Comparison of ENCODE assay signal across 12 cellular contexts in the genomic region with DNA sequence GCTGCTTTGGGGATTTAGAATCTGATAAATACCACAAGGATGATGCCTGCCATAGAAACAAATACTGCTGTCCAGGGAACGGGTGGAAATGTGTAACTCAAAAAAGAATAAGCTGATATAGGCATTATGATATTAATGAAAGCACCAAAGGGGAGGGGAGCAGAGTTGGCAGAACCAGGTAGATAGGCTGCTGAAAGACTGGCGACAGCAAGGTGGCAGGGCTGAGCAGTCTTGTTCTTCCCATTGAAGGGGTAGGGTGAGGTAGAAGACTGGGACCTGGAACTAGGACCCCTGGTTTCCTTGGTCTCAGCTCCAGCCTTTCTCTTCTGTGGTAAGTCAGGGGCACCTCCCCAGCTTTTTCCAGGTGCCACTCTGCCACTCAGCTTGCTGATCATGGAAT. TPM values are rescaled to one million over a fixed set of nuclear protein-coding genes. Genes with fewer than 3 reads are reported as not detected.
DNase-seq lines count a peak whose midpoint lies in the region; ATAC-seq and TF ChIP-seq lines count a peak whose summit lies in the region.
"Had no signal": no experiment of that assay in that cellular context is flagged by ENCODE, and none has a peak within 500 bp of the region (broad histone marks: within the 10 kb centered on the region; RNA-seq: fewer than 3 reads in every experiment).

No MANE protein-coding gene starts in this region.

- H2BK5ac ChIP-seq in mesenchymal stem cell (ENCODE audit: low read depth, low read length, poor library complexity, severe bottlenecking), result no peak overlapping the region

- in situ Hi-C loops in GM13977 (cut with MboI; ENCODE audit: low pct_unique_long_range_greater_than_20kb, low sequenced_read_pairs, unreplicated experiment), result no loop called here

- H2AFZ ChIP-seq in mesenchymal stem cell (ENCODE audit: low read depth, low read length), result no peak overlapping the region

- peaks cover 3% of the 10 kb centered on the region; the same call in 1 of the 2 replicates for H3K36me3 ChIP-seq in WERI-Rb-1
- no peaks in the 10 kb centered on the region for H3K36me3 ChIP-seq in right atrium auricular region
- H3K36me3 ChIP-seq in mesenchymal stem cell (ENCODE audit: control insufficient read depth in 1 of 2, insufficient read depth in 2 of 2, low read depth in 1 of 2, low read length in 2 of 2), result peaks cover 0 to 27% of the 10 kb centered on the region in 2 experiments

- H4K8ac ChIP-seq in mesenchymal stem cell (ENCODE audit: low read length), result no peak overlapping the region

- H2BK120ac ChIP-seq in mesenchymal stem cell (ENCODE audit: low read depth, low read length), result no peak overlapping the region

- H4K91ac ChIP-seq in mesenchymal stem cell (ENCODE audit: low read length), result no peak overlapping the region

- TF ChIP-seq CTCF in 22Rv1 (IDR thresholded peaks at IDR 0.05) (peak; percentile 47), GM13977 (IDR thresholded peaks at IDR 0.05; ENCODE audit: extremely low read depth, insufficient read depth, missing control alignments) (peak; percentile 63), WERI-Rb-1 (IDR thresholded peaks at IDR 0.05; ENCODE audit: low read depth, low read length) (peak; percentile 74), right atrium auricular region (IDR thresholded peaks at IDR 0.05) (peak; percentile 27 to 66)

- no peak for DNase-seq in GM13977 (ENCODE audit: low spot score)
- peak; percentile 38 for DNase-seq in WERI-Rb-1
- DNase-seq in right atrium auricular region (ENCODE audit: low spot score), result no peak
- DNase-seq in mesenchymal stem cell, result no peak
- DNase-seq in DMS153 (lab: John Stamatoyannopoulos, UW), result no peak
- DNase-seq: activated naive CD4-positive, alpha-beta T cell; NCI-H1436 had no signal

- H3K27ac ChIP-seq in 22Rv1 (no peak overlapping the region), WERI-Rb-1 (no peak overlapping the region), right atrium auricular region (peak overlapping the region; percentile 72 to 78), mesenchymal stem cell (ENCODE audit: low read length, poor library complexity, severe bottlenecking) (no peak overlapping the region)
- H3K27ac ChIP-seq: BLaER1 had no signal

- no peaks in the 10 kb centered on the region for H3K9me3 ChIP-seq in WERI-Rb-1 (ENCODE audit: severe bottlenecking)
- H3K9me3 ChIP-seq in right atrium auricular region, result no peaks in the 10 kb centered on the region
- H3K9me3 ChIP-seq in mesenchymal stem cell (ENCODE audit: control insufficient read depth, low read length), result no peaks in the 10 kb centered on the region
- H3K9me3 ChIP-seq: BLaER1 had no signal

- no peak overlapping the region for H3K18ac ChIP-seq in mesenchymal stem cell (ENCODE audit: low read depth in 1 of 2, low read length in 2 of 2)

- H3K14ac ChIP-seq in mesenchymal stem cell (ENCODE audit: low read length in 2 of 2), result no peak overlapping the region

- no peak overlapping the region for H3K4ac ChIP-seq in mesenchymal stem cell (ENCODE audit: low read depth in 1 of 2, low read length in 2 of 2)

- H3K4me1 ChIP-seq in right atrium auricular region, result peaks cover 0 to 19% of the 10 kb centered on the region in 2 donors
- no peaks in the 10 kb centered on the region for H3K4me1 ChIP-seq in mesenchymal stem cell (ENCODE audit: control insufficient read depth, insufficient read depth, low read depth, low read length)
- H3K4me1 ChIP-seq: BLaER1 had no signal

- H3K9ac ChIP-seq in mesenchymal stem cell (ENCODE audit: low read length), result no peak overlapping the region
- H3K9ac ChIP-seq: BLaER1 had no signal

- WGBS in mesenchymal stem cell, result 77% methylated on average over 2 of the region's 2 CpGs

- no peak overlapping the region for H2AK5ac ChIP-seq in mesenchymal stem cell (ENCODE audit: low read length, severe bottlenecking)

- H3K4me3 ChIP-seq in WERI-Rb-1 (ENCODE audit: low read depth, low read length), result no peak overlapping the region
- no peak overlapping the region for H3K4me3 ChIP-seq in right atrium auricular region
- H3K4me3 ChIP-seq in mesenchymal stem cell (ENCODE audit: insufficient read depth in 1 of 2, low read depth in 1 of 2, low read length in 2 of 2), result no peak overlapping the region
- H3K4me3 ChIP-seq: BLaER1 had no signal

- no peak overlapping the region for H2BK12ac ChIP-seq in mesenchymal stem cell (ENCODE audit: low read length in 2 of 2)

- H3K27me3 ChIP-seq in WERI-Rb-1 (ENCODE audit: insufficient read depth, low read depth, severe bottlenecking), result no peaks in the 10 kb centered on the region
- H3K27me3 ChIP-seq in right atrium auricular region, result no peaks in the 10 kb centered on the region
- H3K27me3 ChIP-seq in mesenchymal stem cell (ENCODE audit: control insufficient read depth in 1 of 2, insufficient read depth in 1 of 2, low read length in 2 of 2), result no peaks in the 10 kb centered on the region
- H3K27me3 ChIP-seq: BLaER1 had no signal

- H2BK15ac ChIP-seq in mesenchymal stem cell (ENCODE audit: low read depth, poor library complexity, severe bottlenecking), result no peak overlapping the region

- no peak overlapping the region for H3K23ac ChIP-seq in mesenchymal stem cell (ENCODE audit: low read length in 2 of 2)

- ATAC-seq in HG02678 (IDR thresholded peaks at IDR 0.05; ENCODE audit: unreplicated experiment) (no peak), HG02588 (IDR thresholded peaks at IDR 0.05; ENCODE audit: unreplicated experiment) (no peak)
- ATAC-seq: esophagus mucosa had no signal

- H3K79me1 ChIP-seq in mesenchymal stem cell (replicated peaks; ENCODE audit: low read length, poor library complexity, severe bottlenecking), result no peaks in the 10 kb centered on the region

- H3K4me2 ChIP-seq in mesenchymal stem cell (ENCODE audit: low read length, poor library complexity, severe bottlenecking), result no peak overlapping the region
- H3K4me2 ChIP-seq: BLaER1 had no signal

RNA-seq across cellular contexts. Expression of gene TMOD1, which starts 31.4 kb away (rescaled TPM):
- total RNA-seq in right atrium auricular region, result 100 to 1,000 TPM; 118 to 122 TPM
- 0.72 TPM for polyA plus RNA-seq in mesenchymal stem cell (2013, experiment 1 of 2)
- polyA plus RNA-seq in mesenchymal stem cell (2013, experiment 2 of 2), result 0.68 TPM

RNA-seq across cellular contexts. Expression of gene TDRD7, which starts 58.2 kb away (rescaled TPM):
- 1 to 10 TPM; 6.5 to 7.2 TPM for total RNA-seq in right atrium auricular region
- polyA plus RNA-seq in mesenchymal stem cell (2013, experiment 1 of 2), result 4.8 TPM
- polyA plus RNA-seq in mesenchymal stem cell (2013, experiment 2 of 2), result 4.8 TPM

Comparison
In these comparisons a context has a peak if more than half of its experiments do, and no peak if none do; other contexts are left out.
1. H3K27ac ChIP-seq: peak in right atrium auricular region (2 of 2); none in 22Rv1 (single experiment), WERI-Rb-1 (single experiment) and mesenchymal stem cell (single experiment).
2. Peak in every context shown above with its lines, with median percentiles within 50 percentile points of each other: CTCF ChIP-seq.